ENCODE assay signal across 1 cellular context in the genomic region with DNA sequence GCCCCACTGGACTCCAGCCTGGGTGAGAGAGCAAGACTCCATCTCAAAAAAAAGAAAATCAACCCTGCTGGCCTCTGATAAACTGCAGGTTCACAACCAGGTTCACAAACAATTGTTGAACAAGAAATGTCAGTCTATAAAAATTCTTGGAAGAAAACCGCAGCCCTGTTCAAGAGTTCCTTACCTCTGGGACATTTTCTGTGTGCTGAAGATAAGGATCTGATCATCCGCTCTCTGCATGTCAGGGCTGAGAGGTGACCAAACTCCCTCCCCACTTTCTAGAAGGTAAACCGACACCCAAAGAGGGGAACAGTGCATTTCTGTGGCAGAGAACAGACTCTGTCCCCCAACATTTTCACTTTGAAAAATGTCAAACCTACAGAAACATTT.
TF ChIP-seq lines count a peak whose summit lies in the region.

No MANE protein-coding gene starts in this region.

TF ChIP-seq in HepG2, 621 proteins besides CTCF, POLR2A, EP300 and RAD21 (continued from another document):
- TF ChIP-seq, protein P1, sequence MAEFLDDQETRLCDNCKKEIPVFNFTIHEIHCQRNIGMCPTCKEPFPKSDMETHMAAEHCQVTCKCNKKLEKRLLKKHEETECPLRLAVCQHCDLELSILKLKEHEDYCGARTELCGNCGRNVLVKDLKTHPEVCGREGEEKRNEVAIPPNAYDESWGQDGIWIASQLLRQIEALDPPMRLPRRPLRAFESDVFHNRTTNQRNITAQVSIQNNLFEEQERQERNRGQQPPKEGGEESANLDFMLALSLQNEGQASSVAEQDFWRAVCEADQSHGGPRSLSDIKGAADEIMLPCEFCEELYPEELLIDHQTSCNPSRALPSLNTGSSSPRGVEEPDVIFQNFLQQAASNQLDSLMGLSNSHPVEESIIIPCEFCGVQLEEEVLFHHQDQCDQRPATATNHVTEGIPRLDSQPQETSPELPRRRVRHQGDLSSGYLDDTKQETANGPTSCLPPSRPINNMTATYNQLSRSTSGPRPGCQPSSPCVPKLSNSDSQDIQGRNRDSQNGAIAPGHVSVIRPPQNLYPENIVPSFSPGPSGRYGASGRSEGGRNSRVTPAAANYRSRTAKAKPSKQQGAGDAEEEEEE (CRISPR knock-in tag; IDR thresholded peaks at IDR 0.05; ENCODE audit: borderline replicate concordance), result no peak
- TF ChIP-seq TAF15 (IDR thresholded peaks at IDR 0.05; ENCODE audit: low read depth, low read length, poor library complexity, severe bottlenecking) (no peak), GFI1 (CRISPR knock-in tag; IDR thresholded peaks at IDR 0.05; ENCODE audit: borderline replicate concordance) (no peak), ZNF367 (CRISPR knock-in tag; IDR thresholded peaks at IDR 0.05; ENCODE audit: borderline replicate concordance) (no peak), ZBTB7B (CRISPR knock-in tag; IDR thresholded peaks at IDR 0.05) (0 out of 2 replicates have a peak, but pooled peaks have one; percentile 8), ZFP82 (CRISPR knock-in tag; IDR thresholded peaks at IDR 0.05; ENCODE audit: borderline replicate concordance) (no peak), RELA (CRISPR knock-in tag; IDR thresholded peaks at IDR 0.05) (no peak), ARHGAP35 (CRISPR knock-in tag; IDR thresholded peaks at IDR 0.05; ENCODE audit: borderline replicate concordance) (no peak), ZNF891 (CRISPR knock-in tag; IDR thresholded peaks at IDR 0.05) (no peak), ATAD3A (CRISPR knock-in tag; IDR thresholded peaks at IDR 0.05) (no peak), GATAD2A (CRISPR knock-in tag; IDR thresholded peaks at IDR 0.05) (no peak), ZNF543 (CRISPR knock-in tag; IDR thresholded peaks at IDR 0.05) (no peak), ZNF230 (CRISPR knock-in tag; IDR thresholded peaks at IDR 0.05) (no peak)
- TF ChIP-seq, protein P2, sequence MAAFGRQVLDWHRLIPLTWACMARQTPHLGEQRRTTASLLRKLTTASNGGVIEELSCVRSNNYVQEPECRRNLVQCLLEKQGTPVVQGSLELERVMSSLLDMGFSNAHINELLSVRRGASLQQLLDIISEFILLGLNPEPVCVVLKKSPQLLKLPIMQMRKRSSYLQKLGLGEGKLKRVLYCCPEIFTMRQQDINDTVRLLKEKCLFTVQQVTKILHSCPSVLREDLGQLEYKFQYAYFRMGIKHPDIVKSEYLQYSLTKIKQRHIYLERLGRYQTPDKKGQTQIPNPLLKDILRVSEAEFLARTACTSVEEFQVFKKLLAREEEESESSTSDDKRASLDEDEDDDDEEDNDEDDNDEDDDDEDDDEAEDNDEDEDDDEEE (CRISPR knock-in tag; IDR thresholded peaks at IDR 0.05), result no peak
- TF ChIP-seq, protein P3, sequence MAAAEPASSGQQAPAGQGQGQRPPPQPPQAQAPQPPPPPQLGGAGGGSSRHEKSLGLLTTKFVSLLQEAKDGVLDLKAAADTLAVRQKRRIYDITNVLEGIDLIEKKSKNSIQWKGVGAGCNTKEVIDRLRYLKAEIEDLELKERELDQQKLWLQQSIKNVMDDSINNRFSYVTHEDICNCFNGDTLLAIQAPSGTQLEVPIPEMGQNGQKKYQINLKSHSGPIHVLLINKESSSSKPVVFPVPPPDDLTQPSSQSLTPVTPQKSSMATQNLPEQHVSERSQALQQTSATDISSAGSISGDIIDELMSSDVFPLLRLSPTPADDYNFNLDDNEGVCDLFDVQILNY (CRISPR knock-in tag; conservative IDR thresholded peaks at IDR 0.05), result no peak
- TF ChIP-seq, protein P4, sequence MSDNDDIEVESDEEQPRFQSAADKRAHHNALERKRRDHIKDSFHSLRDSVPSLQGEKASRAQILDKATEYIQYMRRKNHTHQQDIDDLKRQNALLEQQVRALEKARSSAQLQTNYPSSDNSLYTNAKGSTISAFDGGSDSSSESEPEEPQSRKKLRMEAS (IDR thresholded peaks at IDR 0.05), result no peak
- TF ChIP-seq, protein P5, sequence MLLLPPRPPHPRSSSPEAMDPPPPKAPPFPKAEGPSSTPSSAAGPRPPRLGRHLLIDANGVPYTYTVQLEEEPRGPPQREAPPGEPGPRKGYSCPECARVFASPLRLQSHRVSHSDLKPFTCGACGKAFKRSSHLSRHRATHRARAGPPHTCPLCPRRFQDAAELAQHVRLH (CRISPR knock-in tag; IDR thresholded peaks at IDR 0.05; ENCODE audit: borderline replicate concordance, low read depth), result peak; percentile 40; the same call in 1 of the 2 replicates
- TF ChIP-seq, protein P6, sequence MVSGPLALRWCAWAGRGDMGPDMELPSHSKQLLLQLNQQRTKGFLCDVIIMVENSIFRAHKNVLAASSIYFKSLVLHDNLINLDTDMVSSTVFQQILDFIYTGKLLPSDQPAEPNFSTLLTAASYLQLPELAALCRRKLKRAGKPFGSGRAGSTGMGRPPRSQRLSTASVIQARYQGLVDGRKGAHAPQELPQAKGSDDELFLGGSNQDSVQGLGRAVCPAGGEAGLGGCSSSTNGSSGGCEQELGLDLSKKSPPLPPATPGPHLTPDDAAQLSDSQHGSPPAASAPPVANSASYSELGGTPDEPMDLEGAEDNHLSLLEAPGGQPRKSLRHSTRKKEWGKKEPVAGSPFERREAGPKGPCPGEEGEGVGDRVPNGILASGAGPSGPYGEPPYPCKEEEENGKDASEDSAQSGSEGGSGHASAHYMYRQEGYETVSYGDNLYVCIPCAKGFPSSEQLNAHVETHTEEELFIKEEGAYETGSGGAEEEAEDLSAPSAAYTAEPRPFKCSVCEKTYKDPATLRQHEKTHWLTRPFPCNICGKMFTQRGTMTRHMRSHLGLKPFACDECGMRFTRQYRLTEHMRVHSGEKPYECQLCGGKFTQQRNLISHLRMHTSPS (CRISPR knock-in tag; IDR thresholded peaks at IDR 0.05; ENCODE audit: low read depth), result no peak
